Comparison of ENCODE assay signal across 1 cellular context in the genomic region with DNA sequence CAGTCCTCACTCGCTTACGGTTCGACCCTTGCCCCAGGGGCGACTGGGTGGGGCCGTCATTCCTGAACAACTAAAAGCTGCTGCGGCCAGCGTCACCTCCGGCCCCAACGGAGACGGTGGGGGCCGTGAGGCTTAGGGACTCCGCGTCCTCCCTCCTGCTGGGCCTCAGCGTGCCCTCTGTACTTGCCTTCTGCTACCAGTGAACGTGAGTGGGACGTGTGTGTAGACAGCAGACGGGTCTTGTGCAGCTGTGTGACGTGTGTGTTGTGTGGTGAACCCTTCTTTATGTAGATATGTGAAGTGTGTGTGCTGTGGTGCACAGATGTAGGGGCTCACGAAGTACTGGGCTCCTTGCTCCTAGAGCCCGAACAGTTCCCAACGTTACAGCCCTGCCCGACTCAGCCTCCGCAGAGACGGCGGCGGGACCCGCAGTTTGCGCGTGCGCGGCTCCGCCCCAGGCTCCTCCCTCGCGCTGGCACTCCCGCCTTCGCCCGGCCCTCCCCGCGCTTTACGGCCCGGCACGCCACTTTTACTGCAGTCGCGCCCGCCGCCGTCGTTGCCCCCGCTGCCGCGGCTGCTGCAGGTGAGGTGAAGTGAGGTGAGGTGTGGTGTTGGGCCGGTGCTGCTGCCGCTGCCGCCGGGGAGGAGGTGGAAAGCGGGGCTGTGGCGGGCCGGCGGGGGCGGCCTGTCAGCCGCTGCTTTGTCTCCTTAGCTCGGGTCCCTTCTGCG.
TF ChIP-seq lines count a peak whose summit lies in the region.

A gene (plus strand): TSS at position 535 of the 729 bp plus-strand sequence. CDS start 235 bp downstream, outside the sequence.

TF ChIP-seq in HepG2, 621 proteins besides CTCF, POLR2A, EP300 and RAD21 (continued from another document and continues in another):
- TF ChIP-seq, protein P1, sequence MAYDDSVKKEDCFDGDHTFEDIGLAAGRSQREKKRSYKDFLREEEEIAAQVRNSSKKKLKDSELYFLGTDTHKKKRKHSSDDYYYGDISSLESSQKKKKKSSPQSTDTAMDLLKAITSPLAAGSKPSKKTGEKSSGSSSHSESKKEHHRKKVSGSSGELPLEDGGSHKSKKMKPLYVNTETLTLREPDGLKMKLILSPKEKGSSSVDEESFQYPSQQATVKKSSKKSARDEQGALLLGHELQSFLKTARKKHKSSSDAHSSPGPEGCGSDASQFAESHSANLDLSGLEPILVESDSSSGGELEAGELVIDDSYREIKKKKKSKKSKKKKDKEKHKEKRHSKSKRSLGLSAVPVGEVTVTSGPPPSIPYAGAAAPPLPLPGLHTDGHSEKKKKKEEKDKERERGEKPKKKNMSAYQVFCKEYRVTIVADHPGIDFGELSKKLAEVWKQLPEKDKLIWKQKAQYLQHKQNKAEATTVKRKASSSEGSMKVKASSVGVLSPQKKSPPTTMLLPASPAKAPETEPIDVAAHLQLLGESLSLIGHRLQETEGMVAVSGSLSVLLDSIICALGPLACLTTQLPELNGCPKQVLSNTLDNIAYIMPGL (CRISPR knock-in tag; IDR thresholded peaks at IDR 0.05; ENCODE audit: borderline replicate concordance in 1 of 2, low read depth in 1 of 2) = peak; percentile 83 to 90
- TF ChIP-seq, protein P2, sequence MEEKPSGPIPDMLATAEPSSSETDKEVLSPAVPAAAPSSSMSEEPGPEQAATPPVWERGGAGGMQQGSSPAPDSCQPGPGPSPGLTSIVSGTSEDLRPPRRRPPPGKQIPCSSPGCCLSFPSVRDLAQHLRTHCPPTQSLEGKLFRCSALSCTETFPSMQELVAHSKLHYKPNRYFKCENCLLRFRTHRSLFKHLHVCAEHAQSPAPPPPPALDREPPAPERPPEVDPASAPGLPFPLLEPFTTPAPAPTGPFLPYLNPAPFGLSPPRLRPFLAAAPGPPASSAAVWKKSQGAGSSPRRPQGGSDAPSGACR (CRISPR knock-in tag; IDR thresholded peaks at IDR 0.05) = peak; percentile 98
- TF ChIP-seq RCOR2 (CRISPR knock-in tag; IDR thresholded peaks at IDR 0.05) (0 out of 2 replicates have a peak, but pooled peaks have one; percentile 16), ZNF20 (CRISPR knock-in tag; IDR thresholded peaks at IDR 0.05) (no peak), ZSCAN12 (CRISPR knock-in tag; IDR thresholded peaks at IDR 0.05) (peak; percentile 86; the same call in 1 of the 2 replicates), ZNF850 (CRISPR knock-in tag; conservative IDR thresholded peaks at IDR 0.05) (no peak), SRSF1 (optimal IDR thresholded peaks at IDR 0.05; ENCODE audit: low read depth, low read length) (no peak), REXO4 (CRISPR knock-in tag; IDR thresholded peaks at IDR 0.05; ENCODE audit: borderline replicate concordance) (no peak), ZNF841 (CRISPR knock-in tag; IDR thresholded peaks at IDR 0.05; ENCODE audit: borderline replicate concordance) (no peak), FOXM1 (CRISPR knock-in tag; IDR thresholded peaks at IDR 0.05) (0 out of 2 replicates have a peak, but pooled peaks have one; percentile 11), MYNN (CRISPR knock-in tag; IDR thresholded peaks at IDR 0.05; ENCODE audit: low read depth) (peak; percentile 62; the same call in 1 of the 2 replicates), FOXK1 (CRISPR knock-in tag; IDR thresholded peaks at IDR 0.05; ENCODE audit: borderline replicate concordance, low read depth) (peak; percentile 64), TOE1 (CRISPR knock-in tag; IDR thresholded peaks at IDR 0.05) (no peak), ZNF670 (CRISPR knock-in tag; IDR thresholded peaks at IDR 0.05; ENCODE audit: borderline replicate concordance) (peak; percentile 62; the same call in 1 of the 2 replicates), ZNF253 (CRISPR knock-in tag; IDR thresholded peaks at IDR 0.05; ENCODE audit: borderline replicate concordance) (no peak; the same call in 1 of the 2 replicates), ISL2 (CRISPR knock-in tag; IDR thresholded peaks at IDR 0.05) (no peak; the same call in 1 of the 2 replicates), BRD4 (CRISPR knock-in tag; IDR thresholded peaks at IDR 0.05) (peak; percentile 96; the same call in 1 of the 2 replicates), ARNTL (CRISPR knock-in tag; IDR thresholded peaks at IDR 0.05) (peak; percentile 34; the same call in 1 of the 2 replicates), RORA (CRISPR knock-in tag; IDR thresholded peaks at IDR 0.05) (no peak), AGO1 (IDR thresholded peaks at IDR 0.05; ENCODE audit: low read depth, low read length, poor library complexity, severe bottlenecking) (no peak), FOXA1 (IDR thresholded peaks at IDR 0.05) (no peak), FOXA1 (CRISPR knock-in tag; IDR thresholded peaks at IDR 0.05) (peak; percentile 11), ZFP36 (IDR thresholded peaks at IDR 0.05; ENCODE audit: borderline replicate concordance, low read depth, low read length, partially characterized antibody) (no peak), ZNF569 (CRISPR knock-in tag; IDR thresholded peaks at IDR 0.05; ENCODE audit: borderline replicate concordance) (no peak), HNF4G (IDR thresholded peaks at IDR 0.05; ENCODE audit: borderline replicate concordance, low read depth, low read length) (peak; percentile 48; the same call in 1 of the 2 replicates), HNF4G (CRISPR knock-in tag; IDR thresholded peaks at IDR 0.05; ENCODE audit: borderline replicate concordance, low read depth) (peak; percentile 68; the same call in 1 of the 2 replicates), RFXANK (CRISPR knock-in tag; IDR thresholded peaks at IDR 0.05) (0 out of 2 replicates have a peak, but pooled peaks have one; percentile 31), PPARG (CRISPR knock-in tag; conservative IDR thresholded peaks at IDR 0.05) (peak; percentile 78), ZNF256 (CRISPR knock-in tag; conservative IDR thresholded peaks at IDR 0.05) (peak; percentile 73; the same call in 1 of the 2 replicates), RXRB (CRISPR knock-in tag; IDR thresholded peaks at IDR 0.05; ENCODE audit: borderline replicate concordance) (peak; percentile 95), ZSCAN20 (CRISPR knock-in tag; IDR thresholded peaks at IDR 0.05; ENCODE audit: borderline replicate concordance) (0 out of 2 replicates have a peak, but pooled peaks have one; percentile 28), ZNF383 (CRISPR knock-in tag; IDR thresholded peaks at IDR 0.05; ENCODE audit: borderline replicate concordance) (peak; percentile 18; the same call in 1 of the 2 replicates), SNAI1 (CRISPR knock-in tag; IDR thresholded peaks at IDR 0.05; ENCODE audit: borderline replicate concordance) (peak; percentile 72; the same call in 1 of the 2 replicates)
- TF ChIP-seq, protein P3, sequence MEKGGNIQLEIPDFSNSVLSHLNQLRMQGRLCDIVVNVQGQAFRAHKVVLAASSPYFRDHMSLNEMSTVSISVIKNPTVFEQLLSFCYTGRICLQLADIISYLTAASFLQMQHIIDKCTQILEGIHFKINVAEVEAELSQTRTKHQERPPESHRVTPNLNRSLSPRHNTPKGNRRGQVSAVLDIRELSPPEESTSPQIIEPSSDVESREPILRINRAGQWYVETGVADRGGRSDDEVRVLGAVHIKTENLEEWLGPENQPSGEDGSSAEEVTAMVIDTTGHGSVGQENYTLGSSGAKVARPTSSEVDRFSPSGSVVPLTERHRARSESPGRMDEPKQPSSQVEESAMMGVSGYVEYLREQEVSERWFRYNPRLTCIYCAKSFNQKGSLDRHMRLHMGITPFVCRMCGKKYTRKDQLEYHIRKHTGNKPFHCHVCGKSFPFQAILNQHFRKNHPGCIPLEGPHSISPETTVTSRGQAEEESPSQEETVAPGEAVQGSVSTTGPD (CRISPR knock-in tag; IDR thresholded peaks at IDR 0.05) = no peak
- TF ChIP-seq, protein P4, sequence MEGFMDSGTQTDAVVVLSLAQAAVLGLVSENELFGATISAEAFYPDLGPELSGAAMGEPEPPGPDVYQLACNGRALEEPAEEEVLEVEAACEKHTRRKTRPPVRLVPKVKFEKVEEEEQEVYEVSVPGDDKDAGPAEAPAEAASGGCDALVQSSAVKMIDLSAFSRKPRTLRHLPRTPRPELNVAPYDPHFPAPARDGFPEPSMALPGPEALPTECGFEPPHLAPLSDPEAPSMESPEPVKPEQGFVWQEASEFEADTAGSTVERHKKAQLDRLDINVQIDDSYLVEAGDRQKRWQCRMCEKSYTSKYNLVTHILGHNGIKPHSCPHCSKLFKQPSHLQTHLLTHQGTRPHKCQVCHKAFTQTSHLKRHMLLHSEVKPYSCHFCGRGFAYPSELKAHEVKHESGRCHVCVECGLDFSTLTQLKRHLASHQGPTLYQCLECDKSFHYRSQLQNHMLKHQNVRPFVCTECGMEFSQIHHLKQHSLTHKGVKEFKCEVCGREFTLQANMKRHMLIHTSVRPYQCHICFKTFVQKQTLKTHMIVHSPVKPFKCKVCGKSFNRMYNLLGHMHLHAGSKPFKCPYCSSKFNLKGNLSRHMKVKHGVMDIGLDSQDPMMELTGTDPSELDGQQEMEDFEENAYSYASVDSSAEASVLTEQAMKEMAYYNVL (CRISPR knock-in tag; IDR thresholded peaks at IDR 0.05; ENCODE audit: borderline replicate concordance) = no peak; the same call in 1 of the 2 replicates
- TF ChIP-seq, protein P5, sequence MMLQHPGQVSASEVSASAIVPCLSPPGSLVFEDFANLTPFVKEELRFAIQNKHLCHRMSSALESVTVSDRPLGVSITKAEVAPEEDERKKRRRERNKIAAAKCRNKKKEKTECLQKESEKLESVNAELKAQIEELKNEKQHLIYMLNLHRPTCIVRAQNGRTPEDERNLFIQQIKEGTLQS (CRISPR knock-in tag; IDR thresholded peaks at IDR 0.05) = 0 out of 2 replicates have a peak, but pooled peaks have one; percentile 43
- TF ChIP-seq, protein P6, sequence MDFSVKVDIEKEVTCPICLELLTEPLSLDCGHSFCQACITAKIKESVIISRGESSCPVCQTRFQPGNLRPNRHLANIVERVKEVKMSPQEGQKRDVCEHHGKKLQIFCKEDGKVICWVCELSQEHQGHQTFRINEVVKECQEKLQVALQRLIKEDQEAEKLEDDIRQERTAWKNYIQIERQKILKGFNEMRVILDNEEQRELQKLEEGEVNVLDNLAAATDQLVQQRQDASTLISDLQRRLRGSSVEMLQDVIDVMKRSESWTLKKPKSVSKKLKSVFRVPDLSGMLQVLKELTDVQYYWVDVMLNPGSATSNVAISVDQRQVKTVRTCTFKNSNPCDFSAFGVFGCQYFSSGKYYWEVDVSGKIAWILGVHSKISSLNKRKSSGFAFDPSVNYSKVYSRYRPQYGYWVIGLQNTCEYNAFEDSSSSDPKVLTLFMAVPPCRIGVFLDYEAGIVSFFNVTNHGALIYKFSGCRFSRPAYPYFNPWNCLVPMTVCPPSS (IDR thresholded peaks at IDR 0.05) = no peak
- TF ChIP-seq, protein P7, sequence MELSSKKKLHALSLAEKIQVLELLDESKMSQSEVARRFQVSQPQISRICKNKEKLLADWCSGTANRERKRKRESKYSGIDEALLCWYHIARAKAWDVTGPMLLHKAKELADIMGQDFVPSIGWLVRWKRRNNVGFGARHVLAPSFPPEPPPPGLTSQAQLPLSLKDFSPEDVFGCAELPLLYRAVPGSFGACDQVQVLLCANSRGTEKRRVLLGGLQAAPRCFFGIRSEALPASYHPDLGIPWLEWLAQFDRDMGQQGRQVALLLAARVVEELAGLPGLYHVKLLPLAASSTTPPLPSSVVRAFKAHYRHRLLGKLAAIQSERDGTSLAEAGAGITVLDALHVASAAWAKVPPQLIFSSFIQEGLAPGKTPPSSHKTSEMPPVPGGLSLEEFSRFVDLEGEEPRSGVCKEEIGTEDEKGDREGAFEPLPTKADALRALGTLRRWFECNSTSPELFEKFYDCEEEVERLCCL (CRISPR knock-in tag; IDR thresholded peaks at IDR 0.05; ENCODE audit: borderline replicate concordance) = no peak
- TF ChIP-seq, protein P8, sequence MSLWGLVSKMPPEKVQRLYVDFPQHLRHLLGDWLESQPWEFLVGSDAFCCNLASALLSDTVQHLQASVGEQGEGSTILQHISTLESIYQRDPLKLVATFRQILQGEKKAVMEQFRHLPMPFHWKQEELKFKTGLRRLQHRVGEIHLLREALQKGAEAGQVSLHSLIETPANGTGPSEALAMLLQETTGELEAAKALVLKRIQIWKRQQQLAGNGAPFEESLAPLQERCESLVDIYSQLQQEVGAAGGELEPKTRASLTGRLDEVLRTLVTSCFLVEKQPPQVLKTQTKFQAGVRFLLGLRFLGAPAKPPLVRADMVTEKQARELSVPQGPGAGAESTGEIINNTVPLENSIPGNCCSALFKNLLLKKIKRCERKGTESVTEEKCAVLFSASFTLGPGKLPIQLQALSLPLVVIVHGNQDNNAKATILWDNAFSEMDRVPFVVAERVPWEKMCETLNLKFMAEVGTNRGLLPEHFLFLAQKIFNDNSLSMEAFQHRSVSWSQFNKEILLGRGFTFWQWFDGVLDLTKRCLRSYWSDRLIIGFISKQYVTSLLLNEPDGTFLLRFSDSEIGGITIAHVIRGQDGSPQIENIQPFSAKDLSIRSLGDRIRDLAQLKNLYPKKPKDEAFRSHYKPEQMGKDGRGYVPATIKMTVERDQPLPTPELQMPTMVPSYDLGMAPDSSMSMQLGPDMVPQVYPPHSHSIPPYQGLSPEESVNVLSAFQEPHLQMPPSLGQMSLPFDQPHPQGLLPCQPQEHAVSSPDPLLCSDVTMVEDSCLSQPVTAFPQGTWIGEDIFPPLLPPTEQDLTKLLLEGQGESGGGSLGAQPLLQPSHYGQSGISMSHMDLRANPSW (CRISPR knock-in tag; IDR thresholded peaks at IDR 0.05; ENCODE audit: borderline replicate concordance) = peak; percentile 81; the same call in 1 of the 2 replicates
- TF ChIP-seq, protein P9, sequence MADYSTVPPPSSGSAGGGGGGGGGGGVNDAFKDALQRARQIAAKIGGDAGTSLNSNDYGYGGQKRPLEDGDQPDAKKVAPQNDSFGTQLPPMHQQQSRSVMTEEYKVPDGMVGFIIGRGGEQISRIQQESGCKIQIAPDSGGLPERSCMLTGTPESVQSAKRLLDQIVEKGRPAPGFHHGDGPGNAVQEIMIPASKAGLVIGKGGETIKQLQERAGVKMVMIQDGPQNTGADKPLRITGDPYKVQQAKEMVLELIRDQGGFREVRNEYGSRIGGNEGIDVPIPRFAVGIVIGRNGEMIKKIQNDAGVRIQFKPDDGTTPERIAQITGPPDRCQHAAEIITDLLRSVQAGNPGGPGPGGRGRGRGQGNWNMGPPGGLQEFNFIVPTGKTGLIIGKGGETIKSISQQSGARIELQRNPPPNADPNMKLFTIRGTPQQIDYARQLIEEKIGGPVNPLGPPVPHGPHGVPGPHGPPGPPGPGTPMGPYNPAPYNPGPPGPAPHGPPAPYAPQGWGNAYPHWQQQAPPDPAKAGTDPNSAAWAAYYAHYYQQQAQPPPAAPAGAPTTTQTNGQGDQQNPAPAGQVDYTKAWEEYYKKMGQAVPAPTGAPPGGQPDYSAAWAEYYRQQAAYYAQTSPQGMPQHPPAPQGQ (CRISPR knock-in tag; IDR thresholded peaks at IDR 0.05; ENCODE audit: borderline replicate concordance) = 0 out of 2 replicates have a peak, but pooled peaks have one; percentile 21
- TF ChIP-seq, protein P10, sequence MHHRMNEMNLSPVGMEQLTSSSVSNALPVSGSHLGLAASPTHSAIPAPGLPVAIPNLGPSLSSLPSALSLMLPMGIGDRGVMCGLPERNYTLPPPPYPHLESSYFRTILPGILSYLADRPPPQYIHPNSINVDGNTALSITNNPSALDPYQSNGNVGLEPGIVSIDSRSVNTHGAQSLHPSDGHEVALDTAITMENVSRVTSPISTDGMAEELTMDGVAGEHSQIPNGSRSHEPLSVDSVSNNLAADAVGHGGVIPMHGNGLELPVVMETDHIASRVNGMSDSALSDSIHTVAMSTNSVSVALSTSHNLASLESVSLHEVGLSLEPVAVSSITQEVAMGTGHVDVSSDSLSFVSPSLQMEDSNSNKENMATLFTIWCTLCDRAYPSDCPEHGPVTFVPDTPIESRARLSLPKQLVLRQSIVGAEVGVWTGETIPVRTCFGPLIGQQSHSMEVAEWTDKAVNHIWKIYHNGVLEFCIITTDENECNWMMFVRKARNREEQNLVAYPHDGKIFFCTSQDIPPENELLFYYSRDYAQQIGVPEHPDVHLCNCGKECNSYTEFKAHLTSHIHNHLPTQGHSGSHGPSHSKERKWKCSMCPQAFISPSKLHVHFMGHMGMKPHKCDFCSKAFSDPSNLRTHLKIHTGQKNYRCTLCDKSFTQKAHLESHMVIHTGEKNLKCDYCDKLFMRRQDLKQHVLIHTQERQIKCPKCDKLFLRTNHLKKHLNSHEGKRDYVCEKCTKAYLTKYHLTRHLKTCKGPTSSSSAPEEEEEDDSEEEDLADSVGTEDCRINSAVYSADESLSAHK (CRISPR knock-in tag; IDR thresholded peaks at IDR 0.05; ENCODE audit: borderline replicate concordance) = no peak
